ENCODE assay signal across 20 cellular contexts in the genomic region with DNA sequence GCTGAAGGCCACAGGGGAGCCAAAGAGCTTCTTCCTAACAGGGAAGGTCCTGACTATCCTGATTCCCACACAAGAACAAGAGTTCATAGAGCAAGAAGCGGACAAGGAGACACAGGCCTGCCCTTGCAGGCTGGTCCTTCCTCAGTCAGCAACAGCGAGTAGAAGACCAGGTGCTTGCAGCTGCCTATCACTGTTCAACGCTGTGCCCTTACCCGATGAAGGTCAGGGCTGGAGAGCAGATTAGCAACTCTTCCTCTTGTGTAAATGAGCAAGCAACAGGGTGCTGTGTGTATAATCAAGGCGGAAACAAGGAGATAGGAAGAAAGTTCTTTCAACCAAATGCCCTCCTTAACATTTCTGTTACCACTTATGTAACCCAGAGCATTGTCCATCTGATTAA.
DNase-seq lines count a peak whose midpoint lies in the region; ATAC-seq, FAIRE-seq and TF ChIP-seq lines count a peak whose summit lies in the region.
"Had no signal": no experiment of that assay in that cellular context is flagged by ENCODE, and none has a peak within 500 bp of the region (broad histone marks: within the 10 kb centered on the region; RNA-seq: fewer than 3 reads in every experiment).

No MANE protein-coding gene starts in this region.

- H3K79me2 ChIP-seq in DOHH2 (ENCODE audit: control insufficient read depth, low read length) (0 out of 2 replicates have a peak, but pooled peaks cover 2% of the 10 kb centered on the region), GM23338 (replicated peaks; ENCODE audit: insufficient read depth) (no peaks in the 10 kb centered on the region), OCI-LY7 (ENCODE audit: insufficient read depth, low read depth, low read length) (no peaks in the 10 kb centered on the region), smooth muscle cell (ENCODE audit: low read depth) (no peaks in the 10 kb centered on the region)

- H3F3A ChIP-seq in DOHH2 (ENCODE audit: control insufficient read depth, insufficient read depth) (peaks cover 5% of the 10 kb centered on the region; the same call in 1 of the 2 replicates), GM23338 (replicated peaks; ENCODE audit: low read depth) (no peaks in the 10 kb centered on the region), smooth muscle cell (ENCODE audit: low read depth) (no peaks in the 10 kb centered on the region)

- H3K27ac Mint-ChIP-seq in GM23338, result no peak overlapping the region
- H3K27ac Mint-ChIP-seq in memory B cell, result peak overlapping the region; percentile 38
- H3K27ac Mint-ChIP-seq: CD4-positive, CD25-positive, alpha-beta regulatory T cell had no signal

- H3K4me3 Mint-ChIP-seq in GM23338 (no peak overlapping the region), memory B cell (no peak overlapping the region)
- H3K4me3 Mint-ChIP-seq: CD4-positive, CD25-positive, alpha-beta regulatory T cell had no signal

- no TSS peak for BruUV-seq in OCI-LY7 (replicated peaks; lab: Mats Ljungman, UMichigan)

- peak overlapping the region; percentile 41 for H3K4me2 ChIP-seq in DOHH2 (ENCODE audit: low read length)
- H3K4me2 ChIP-seq in GM23338, result peak overlapping the region; percentile 40; the same call in 1 of the 2 replicates
- peak overlapping the region; percentile 38 for H3K4me2 ChIP-seq in OCI-LY7 (ENCODE audit: low read length)
- H3K4me2 ChIP-seq in smooth muscle cell, result no peak overlapping the region
- H3K4me2 ChIP-seq: KMS-11, PC-9 had no signal

- H3K27me3 Mint-ChIP-seq in GM23338 (ENCODE audit: insufficient read depth, low read depth, poor library complexity) (peaks cover 2% of the 10 kb centered on the region), memory B cell (no peaks in the 10 kb centered on the region)

- H3K9me3 Mint-ChIP-seq in GM23338, result no peaks in the 10 kb centered on the region; the same call in 2 of the 3 replicates
- no peaks in the 10 kb centered on the region for H3K9me3 Mint-ChIP-seq in memory B cell
- H3K9me3 Mint-ChIP-seq: CD4-positive, CD25-positive, alpha-beta regulatory T cell had no signal

- FAIRE-seq in HTR-8/SVneo (lab: Jason Lieb, UNC), result no peak

- WGBS in smooth muscle cell (ENCODE audit: low lambda C conversion rate), result 71% methylated on average over 5 of the region's 5 CpGs

- H3K27ac ChIP-seq in DOHH2 (ENCODE audit: low read depth, low read length) (peak overlapping the region; percentile 76), GM23338 (ENCODE audit: low read depth) (no peak overlapping the region), OCI-LY7 (ENCODE audit: low read depth, low read length, poor library complexity, severe bottlenecking) (peak overlapping the region; percentile 69), smooth muscle cell (ENCODE audit: low read depth) (no peak overlapping the region)
- H3K27ac ChIP-seq: KMS-11, PC-9, SK-N-MC had no signal

- no peaks in the 10 kb centered on the region for H3K36me3 Mint-ChIP-seq in GM23338 (ENCODE audit: low read depth)
- no peaks in the 10 kb centered on the region for H3K36me3 Mint-ChIP-seq in memory B cell
- H3K36me3 Mint-ChIP-seq: CD4-positive, CD25-positive, alpha-beta regulatory T cell had no signal

- peak overlapping the region; percentile 98; the same call in 1 of the 2 replicates for H2AFZ ChIP-seq in GM23338
- peak overlapping the region; percentile 57; the same call in 1 of the 2 replicates for H2AFZ ChIP-seq in OCI-LY7 (ENCODE audit: low read length)
- no peak overlapping the region for H2AFZ ChIP-seq in smooth muscle cell (ENCODE audit: low read depth)
- H2AFZ ChIP-seq: PC-9 had no signal

- H3K27me3 ChIP-seq in DOHH2 (ENCODE audit: control insufficient read depth, low read length) (no peaks in the 10 kb centered on the region), GM23338 (ENCODE audit: insufficient read depth) (no peaks in the 10 kb centered on the region), smooth muscle cell (ENCODE audit: low read depth) (no peaks in the 10 kb centered on the region)

- peaks cover 12% of the 10 kb centered on the region; the same call in 1 of the 2 replicates for H3K36me3 ChIP-seq in DOHH2 (ENCODE audit: control insufficient read depth, low read length)
- no peaks in the 10 kb centered on the region for H3K36me3 ChIP-seq in GM23338 (ENCODE audit: insufficient read depth)
- no peaks in the 10 kb centered on the region for H3K36me3 ChIP-seq in OCI-LY7 (ENCODE audit: insufficient read depth, low read length)
- no peaks in the 10 kb centered on the region for H3K36me3 ChIP-seq in smooth muscle cell (ENCODE audit: low read depth)

- no peak overlapping the region for H3K9ac ChIP-seq in smooth muscle cell (ENCODE audit: low read depth)
- H3K9ac ChIP-seq: KMS-11 had no signal

- TF ChIP-seq CTCF in DOHH2 (IDR thresholded peaks at IDR 0.05; ENCODE audit: low read depth, low read length, poor library complexity, severe bottlenecking), result no peak
- TF ChIP-seq CTCF in GM23338 (conservative IDR thresholded peaks at IDR 0.05; ENCODE audit: low read depth in 2 of 2), result no peak
- TF ChIP-seq CTCF in OCI-LY7 (conservative IDR thresholded peaks at IDR 0.05; ENCODE audit: low read length), result no peak
- no peak for TF ChIP-seq CTCF in smooth muscle cell (IDR thresholded peaks at IDR 0.05; ENCODE audit: borderline replicate concordance, insufficient read depth, poor library complexity, severe bottlenecking)

- peaks cover 32% of the 10 kb centered on the region; the same call in 2 of the 3 replicates for H3K4me1 Mint-ChIP-seq in GM23338
- peaks cover 6% of the 10 kb centered on the region for H3K4me1 Mint-ChIP-seq in memory B cell

- POLR2A ChIA-PET in OCI-LY7 (lab: Charles Lee), result interaction anchor here (0.5 to 2.9 kb wide), 17 partner anchors 9 to 248 kb away, joined by 3 to 10 read pairs (median 5); no protein-coding TSS in a partner anchor

- intact Hi-C loops in OCI-LY7 (cut with micrococcal nuclease; ENCODE audit: unreplicated experiment), result loop anchor here (10.0 kb wide), 1 partner anchor 538 kb away; no protein-coding TSS in a partner anchor

- peak; percentile 14 for DNase-seq in GM23338 (ENCODE audit: low spot score)
- peak; percentile 82 for DNase-seq in OCI-LY7 (ENCODE audit: low spot score)
- no peak for DNase-seq in memory B cell (ENCODE audit: low spot score in 2 of 2)
- no peak for DNase-seq in HTR-8/SVneo (ENCODE audit: insufficient read length, low spot score)
- no peak for DNase-seq in smooth muscle cell (lab: John Stamatoyannopoulos, UW; ENCODE audit: unreplicated experiment)
- DNase-seq: ACHN; AML-193; Caco-2; CD4-positive, CD25-positive, alpha-beta regulatory T cell; NCI-H1105; NCI-H1694; NCI-H2107; NCI-H226; NCI-H526 treated with DMSO at 0.1 percent for 48 hours; PC-9; T-helper 1 cell had no signal

- no peaks in the 10 kb centered on the region for H3K9me3 ChIP-seq in DOHH2 (ENCODE audit: control insufficient read depth, insufficient read depth, low read length)
- no peaks in the 10 kb centered on the region for H3K9me3 ChIP-seq in OCI-LY7 (ENCODE audit: low read length)
- no peaks in the 10 kb centered on the region for H3K9me3 ChIP-seq in smooth muscle cell (replicated peaks; ENCODE audit: low read depth)
- H3K9me3 ChIP-seq: Caco-2 had no signal

- H4K20me1 ChIP-seq in DOHH2 (ENCODE audit: control insufficient read depth, insufficient read depth, low read depth, low read length) (no peaks in the 10 kb centered on the region), GM23338 (replicated peaks; ENCODE audit: insufficient read depth) (no peaks in the 10 kb centered on the region), OCI-LY7 (ENCODE audit: insufficient read depth, low read length) (no peaks in the 10 kb centered on the region), smooth muscle cell (ENCODE audit: low read depth) (no peaks in the 10 kb centered on the region)

- H3K4me1 ChIP-seq in DOHH2 (ENCODE audit: control insufficient read depth, low read length) (peaks cover 76% of the 10 kb centered on the region), GM23338 (ENCODE audit: insufficient read depth) (peaks cover 13% of the 10 kb centered on the region), OCI-LY7 (ENCODE audit: insufficient read depth, low read length, poor library complexity, severe bottlenecking) (peaks cover 80% of the 10 kb centered on the region), smooth muscle cell (ENCODE audit: low read depth) (no peaks in the 10 kb centered on the region)
- H3K4me1 ChIP-seq: Caco-2 had no signal

- CTCF ChIA-PET in OCI-LY7 (lab: Charles Lee; ENCODE audit: unreplicated experiment), result interaction anchor here (0.6 to 1.4 kb wide), 2 partner anchors 8 to 30 kb away, joined by 3 to 4 read pairs; no protein-coding TSS in a partner anchor

- H3K4me3 ChIP-seq in DOHH2 (ENCODE audit: low read length), result peak overlapping the region; percentile 28; the same call in 1 of the 2 replicates
- H3K4me3 ChIP-seq in GM23338, result no peak overlapping the region
- H3K4me3 ChIP-seq in OCI-LY7 (ENCODE audit: low read depth, low read length, poor library complexity, severe bottlenecking), result no peak overlapping the region
- H3K4me3 ChIP-seq in smooth muscle cell, result no peak overlapping the region
- H3K4me3 ChIP-seq: PC-9, SK-N-MC had no signal

- H3K9me2 ChIP-seq in DOHH2 (replicated peaks; ENCODE audit: control insufficient read depth, low read length) (no peaks in the 10 kb centered on the region), GM23338 (ENCODE audit: insufficient read depth) (peaks cover 9% of the 10 kb centered on the region), OCI-LY7 (ENCODE audit: insufficient read depth, low read length) (no peaks in the 10 kb centered on the region)

- ATAC-seq in GM23338 (peak; percentile 79), memory B cell (ENCODE audit: low read depth) (no peak), HG02759 (IDR thresholded peaks at IDR 0.05; ENCODE audit: unreplicated experiment) (no peak)

TF ChIP-seq in GM23338, 12 proteins besides CTCF, POLR2A, EP300 and RAD21 (continues in another document):
- 0 out of 2 replicates have a peak, but pooled peaks have one; percentile 20 for TF ChIP-seq ZNF114 (CRISPR knock-in tag; IDR thresholded peaks at IDR 0.05)

Comparison
In these comparisons a context has a peak if more than half of its experiments do, and no peak if none do; other contexts are left out.
1. H3K27ac ChIP-seq: peak in DOHH2 (single experiment) and OCI-LY7 (single experiment); none in GM23338 (single experiment) and smooth muscle cell (single experiment).
2. DNase-seq: peak in GM23338 (single experiment) and OCI-LY7 (single experiment); none in memory B cell (0 of 2), HTR-8/SVneo (single experiment) and smooth muscle cell (single experiment).